In the genomic region with DNA sequence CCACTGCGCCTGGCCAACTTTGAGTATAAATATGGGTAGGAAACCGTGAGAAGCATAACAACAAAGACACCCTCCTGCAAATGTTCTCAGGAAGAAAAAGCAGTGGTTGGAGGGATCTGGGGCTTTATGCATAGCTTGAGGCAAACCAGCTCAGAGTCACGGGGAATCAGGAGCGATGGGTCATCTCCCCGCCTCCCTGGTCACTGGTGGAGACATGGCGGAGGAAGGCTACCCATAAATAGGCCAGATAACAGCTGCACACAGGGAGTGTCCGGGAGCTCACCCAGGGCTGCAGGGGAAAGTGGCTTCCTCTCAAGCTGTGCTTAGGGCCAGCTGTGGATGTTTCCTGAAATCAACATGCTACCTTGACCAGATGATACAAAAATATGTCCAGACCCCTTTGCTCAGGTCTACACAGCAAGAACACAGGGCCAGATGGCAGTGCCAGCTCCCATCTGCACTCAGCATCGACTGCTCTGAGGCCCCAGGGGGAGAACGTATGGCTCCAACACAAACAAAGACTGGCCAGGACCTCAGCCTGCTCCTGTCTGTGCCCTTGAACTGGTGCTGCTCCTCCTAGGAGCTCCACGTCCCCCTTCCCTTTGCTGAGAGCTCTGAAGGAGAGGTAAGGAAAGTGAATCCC, we compare ENCODE assay signal across 1 cellular context.
A peak's percentile ranks its signal among the peaks of the same experiment; 100 is the strongest.
TF ChIP-seq lines count a peak whose summit lies in the region.

No MANE protein-coding gene starts in this region.

TF ChIP-seq in K562, 482 proteins besides CTCF, POLR2A, EP300 and RAD21:
- TF ChIP-seq LCOR (CRISPR knock-in tag; IDR thresholded peaks at IDR 0.05) (no peak), JUND (IDR thresholded peaks at IDR 0.05; ENCODE audit: borderline replicate concordance, low read depth, low read length) (peak; percentile 18; the same call in 1 of the 2 replicates), JUND (tag; IDR thresholded peaks at IDR 0.05; ENCODE audit: borderline replicate concordance, low read depth, low read length) (no peak), RCOR1 (IDR thresholded peaks at IDR 0.05; ENCODE audit: borderline replicate concordance in 1 of 2, low read depth in 2 of 2, low read length in 2 of 2) (0 out of 4 replicates have a peak, but pooled peaks of 1 of the 2 experiments have one; percentile 5), SRSF7 (optimal IDR thresholded peaks at IDR 0.05; ENCODE audit: low read depth, low read length) (no peak), BHLHE40 (IDR thresholded peaks at IDR 0.05; ENCODE audit: low read length) (peak; percentile 34; the same call in 1 of the 2 replicates), ZNF12 (CRISPR knock-in tag; IDR thresholded peaks at IDR 0.05) (peak; percentile 39; the same call in 1 of the 2 replicates)
- TF ChIP-seq, protein P1, sequence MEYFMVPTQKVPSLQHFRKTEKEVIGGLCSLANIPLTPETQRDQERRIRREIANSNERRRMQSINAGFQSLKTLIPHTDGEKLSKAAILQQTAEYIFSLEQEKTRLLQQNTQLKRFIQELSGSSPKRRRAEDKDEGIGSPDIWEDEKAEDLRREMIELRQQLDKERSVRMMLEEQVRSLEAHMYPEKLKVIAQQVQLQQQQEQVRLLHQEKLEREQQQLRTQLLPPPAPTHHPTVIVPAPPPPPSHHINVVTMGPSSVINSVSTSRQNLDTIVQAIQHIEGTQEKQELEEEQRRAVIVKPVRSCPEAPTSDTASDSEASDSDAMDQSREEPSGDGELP (CRISPR knock-in tag; IDR thresholded peaks at IDR 0.05; ENCODE audit: borderline replicate concordance) = peak; percentile 71
